8 cellular contexts compared by ENCODE assay signal in genomic region chr7:516606-517456, GRCh38. TPM values are rescaled to one million over a fixed set of nuclear protein-coding genes. Genes with fewer than 3 reads are reported as not detected.
DNase-seq lines count a peak whose midpoint lies in the region; TF ChIP-seq lines count a peak whose summit lies in the region.

No MANE protein-coding gene starts in this region.

- no peak overlapping the region for H3K27ac Mint-ChIP-seq in activated naive CD8-positive, alpha-beta T cell treated with anti-CD3 and anti-CD28 coated beads for 36 hours

- H3K4me3 ChIP-seq in hepatocyte (peak overlapping the region; percentile 99), skin epidermis (peak overlapping the region; percentile 42 to 66 (median 56))

- H4K20me1 ChIP-seq in hepatocyte (ENCODE audit: insufficient read depth, poor library complexity, severe bottlenecking), result peaks cover 49% of the 10 kb centered on the region

- no peak overlapping the region for H2AFZ ChIP-seq in hepatocyte

- H3K9me2 ChIP-seq in hepatocyte (replicated peaks; ENCODE audit: insufficient read depth), result no peaks in the 10 kb centered on the region

- H3K79me2 ChIP-seq in hepatocyte, result peaks cover 58% of the 10 kb centered on the region

- DNase-seq in SIG-M5 treated with dmso at 0.1 percent for 504 hours (lab: John Stamatoyannopoulos, UW; ENCODE audit: unreplicated experiment) (peak; percentile 26), SIG-M5 (lab: John Stamatoyannopoulos, UW) (no peak), hepatocyte (ENCODE audit: low spot score) (peak; percentile 87), OCI-M2 (lab: John Stamatoyannopoulos, UW; ENCODE audit: unreplicated experiment) (no peak), NCI-H524 (lab: John Stamatoyannopoulos, UW) (no peak)
- peak; percentile 40 for DNase-seq in activated naive CD8-positive, alpha-beta T cell treated with anti-CD3 and anti-CD28 coated beads for 36 hours
- DNase-seq in effector CD8-positive, alpha-beta T cell (lab: John Stamatoyannopoulos, UW), result no peak

- TF ChIP-seq CTCF in hepatocyte (IDR thresholded peaks at IDR 0.05; ENCODE audit: poor library complexity), result no peak

- H3K27me3 ChIP-seq in hepatocyte, result peaks cover 15% of the 10 kb centered on the region

- no peaks in the 10 kb centered on the region for H3K36me3 ChIP-seq in hepatocyte (replicated peaks; ENCODE audit: insufficient read depth, low read depth)

- H3K9me3 Mint-ChIP-seq in activated naive CD8-positive, alpha-beta T cell treated with anti-CD3 and anti-CD28 coated beads for 36 hours, result no peaks in the 10 kb centered on the region

- no peak overlapping the region for H3K4me3 Mint-ChIP-seq in activated naive CD8-positive, alpha-beta T cell treated with anti-CD3 and anti-CD28 coated beads for 36 hours

- no peaks in the 10 kb centered on the region for H3K36me3 Mint-ChIP-seq in activated naive CD8-positive, alpha-beta T cell treated with anti-CD3 and anti-CD28 coated beads for 36 hours

- H3K27ac ChIP-seq in hepatocyte, result peak overlapping the region; percentile 98
- H3K27ac ChIP-seq in skin epidermis, result peak overlapping the region in 18 of 21 experiments; percentile 15 to 85 (median 68)

- peaks cover 52% of the 10 kb centered on the region for H3K27me3 Mint-ChIP-seq in activated naive CD8-positive, alpha-beta T cell treated with anti-CD3 and anti-CD28 coated beads for 36 hours

- peak overlapping the region; percentile 91 for H3K4me2 ChIP-seq in hepatocyte

- peaks cover 35% of the 10 kb centered on the region for H3K4me1 ChIP-seq in hepatocyte (ENCODE audit: insufficient read depth)

- 2% methylated on average over 73 of the region's 83 CpGs for WGBS in hepatocyte (ENCODE audit: low lambda C conversion rate, missing lambda C conversion rate)

- H3K4me1 Mint-ChIP-seq in activated naive CD8-positive, alpha-beta T cell treated with anti-CD3 and anti-CD28 coated beads for 36 hours, result peaks cover 12% of the 10 kb centered on the region

- no peaks in the 10 kb centered on the region for H3K9me3 ChIP-seq in hepatocyte (ENCODE audit: low read depth)

RNA-seq across cellular contexts. Expression of gene PDGFA, which starts 2.8 kb away (rescaled TPM):
- total RNA-seq in activated naive CD8-positive, alpha-beta T cell treated with anti-CD3 and anti-CD28 coated beads for 36 hours, result 1 to 10 TPM; 3.3 to 4.1 TPM
- 56.6 and 63.1 TPM in 2 replicates for total RNA-seq in hepatocyte
- 22.3 and 30.7 TPM in 2 replicates for polyA plus RNA-seq in hepatocyte

Comparison
In these comparisons a context has a peak if more than half of its experiments do, and no peak if none do; other contexts are left out.
1. DNase-seq: peak in SIG-M5 treated with dmso at 0.1 percent for 504 hours (single experiment), activated naive CD8-positive, alpha-beta T cell treated with anti-CD3 and anti-CD28 coated beads for 36 hours (single experiment) and hepatocyte (single experiment); none in SIG-M5 (single experiment), OCI-M2 (single experiment), NCI-H524 (0 of 2) and effector CD8-positive, alpha-beta T cell (single experiment).
2. RNA of gene PDGFA, which starts 2.8 kb away (total RNA-seq): 56.6 to 63.1 TPM in hepatocyte; 3.3 to 4.1 TPM in activated naive CD8-positive, alpha-beta T cell treated with anti-CD3 and anti-CD28 coated beads for 36 hours; every median in the first group is over 10 times any median in the second.